8 cellular contexts compared by ENCODE assay signal in the genomic region with DNA sequence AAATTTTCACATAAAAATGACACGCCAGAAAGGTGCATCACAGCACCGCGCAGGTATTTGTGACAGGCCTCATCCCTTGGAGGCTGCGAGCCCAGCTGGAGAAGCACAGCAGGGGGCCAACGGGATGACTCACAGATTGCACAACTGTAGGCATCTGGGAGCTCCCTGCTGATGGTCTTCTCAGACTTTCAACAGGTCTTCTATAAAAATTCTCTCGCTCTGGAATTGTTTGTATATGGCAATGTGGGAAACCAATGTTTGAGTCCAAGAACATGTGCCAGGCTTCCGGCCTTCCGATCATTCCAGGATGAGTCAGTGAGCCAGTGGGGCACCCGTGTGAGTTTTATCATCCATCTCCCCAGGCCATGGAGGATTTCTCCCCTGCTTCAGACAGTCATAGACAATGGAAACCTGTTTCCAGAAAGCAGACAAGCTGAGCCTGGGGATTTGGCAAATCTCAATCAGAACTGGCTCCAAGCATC. TPM values are rescaled to one million over a fixed set of nuclear protein-coding genes. Genes with fewer than 3 reads are reported as not detected.
DNase-seq lines count a peak whose midpoint lies in the region; ATAC-seq and TF ChIP-seq lines count a peak whose summit lies in the region.
"Had no signal": no experiment of that assay in that cellular context is flagged by ENCODE, and none has a peak within 500 bp of the region (broad histone marks: within the 10 kb centered on the region; RNA-seq: fewer than 3 reads in every experiment).

No MANE protein-coding gene starts in this region.

- TF ChIP-seq CTCF in GM23338 (conservative IDR thresholded peaks at IDR 0.05; ENCODE audit: low read depth in 2 of 2) (no peak), choroid plexus epithelial cell (conservative IDR thresholded peaks at IDR 0.05; ENCODE audit: low read depth, low read length) (no peak)

- H3K4me2 ChIP-seq in GM23338 = no peak overlapping the region

- peaks cover 16% of the 10 kb centered on the region for H3K27me3 Mint-ChIP-seq in GM23338 (ENCODE audit: insufficient read depth, low read depth, poor library complexity)

- intact Hi-C loops in posterior vena cava (cut with DNase I) = no loop called here

- peaks cover 18% of the 10 kb centered on the region for H3K27me3 ChIP-seq in GM23338 (ENCODE audit: insufficient read depth)

- no peak overlapping the region for H3K4me3 Mint-ChIP-seq in GM23338
- H3K4me3 Mint-ChIP-seq: activated B cell treated with CpG ODN at 0.5 μM for 24 hours had no signal

- H3K4me1 ChIP-seq in GM23338 (ENCODE audit: insufficient read depth) = peaks cover 6% of the 10 kb centered on the region

- no peaks in the 10 kb centered on the region for H3K9me2 ChIP-seq in GM23338 (ENCODE audit: insufficient read depth)

- no peak overlapping the region for H3K27ac Mint-ChIP-seq in GM23338
- H3K27ac Mint-ChIP-seq: activated B cell treated with CpG ODN at 0.5 μM for 24 hours had no signal

- no peak overlapping the region for H3K27ac ChIP-seq in GM23338 (ENCODE audit: low read depth)

- H3K36me3 Mint-ChIP-seq in GM23338 (ENCODE audit: low read depth) = no peaks in the 10 kb centered on the region; the same call in 2 of the 3 replicates

- no peaks in the 10 kb centered on the region; the same call in 2 of the 3 replicates for H3K4me1 Mint-ChIP-seq in GM23338
- H3K4me1 Mint-ChIP-seq: activated B cell treated with CpG ODN at 0.5 μM for 24 hours had no signal

- no peak for ATAC-seq in GM23338
- no peak for ATAC-seq in GM21423 (IDR thresholded peaks at IDR 0.05; ENCODE audit: unreplicated experiment)

- no peaks in the 10 kb centered on the region for H3K36me3 ChIP-seq in GM23338 (ENCODE audit: insufficient read depth)

- H4K20me1 ChIP-seq in GM23338 (replicated peaks; ENCODE audit: insufficient read depth) = no peaks in the 10 kb centered on the region

- DNase-seq in GM23338 (ENCODE audit: low spot score) = peak; percentile 17
- DNase-seq in NCI-H69 (lab: John Stamatoyannopoulos, UW) = peak; percentile 4
- DNase-seq in choroid plexus epithelial cell (ENCODE audit: low read depth) = peak; percentile 97
- DNase-seq in posterior vena cava (ENCODE audit: low spot score) = peak; percentile 59
- DNase-seq in NCI-H526 (lab: John Stamatoyannopoulos, UW) = no peak
- DNase-seq in NCI-H1694 treated with DMSO at 0.1 percent for 48 hours (lab: John Stamatoyannopoulos, UW) = no peak
- DNase-seq: activated B cell treated with CpG ODN at 0.5 μM for 24 hours had no signal

- no peaks in the 10 kb centered on the region for H3K9me3 Mint-ChIP-seq in GM23338

- H3F3A ChIP-seq in GM23338 (replicated peaks; ENCODE audit: low read depth) = no peaks in the 10 kb centered on the region

- H3K4me3 ChIP-seq in GM23338 (no peak overlapping the region), choroid plexus epithelial cell (ENCODE audit: low read depth, low read length) (no peak overlapping the region)

- no peaks in the 10 kb centered on the region for H3K79me2 ChIP-seq in GM23338 (replicated peaks; ENCODE audit: insufficient read depth)

- H2AFZ ChIP-seq in GM23338 = no peak overlapping the region

TF ChIP-seq in GM23338, 12 proteins besides CTCF, POLR2A, EP300 and RAD21 (continues in another document):
- no peak for TF ChIP-seq JUNB (IDR thresholded peaks at IDR 0.05; ENCODE audit: unreplicated experiment)
- TF ChIP-seq EZH2phosphoT487 (IDR thresholded peaks at IDR 0.05; ENCODE audit: unreplicated experiment) = no peak
- TF ChIP-seq POLR2AphosphoS5 (IDR thresholded peaks at IDR 0.05; ENCODE audit: low read depth) = no peak
- no peak for TF ChIP-seq ZNF114 (CRISPR knock-in tag; IDR thresholded peaks at IDR 0.05)
- no peak for TF ChIP-seq STAT1 (IDR thresholded peaks at IDR 0.05; ENCODE audit: unreplicated experiment)
- TF ChIP-seq ZNF331 (CRISPR knock-in tag; IDR thresholded peaks at IDR 0.05; ENCODE audit: low read depth) = no peak
- TF ChIP-seq NANOG (IDR thresholded peaks at IDR 0.05; ENCODE audit: borderline replicate concordance) = no peak
- TF ChIP-seq, protein P1, sequence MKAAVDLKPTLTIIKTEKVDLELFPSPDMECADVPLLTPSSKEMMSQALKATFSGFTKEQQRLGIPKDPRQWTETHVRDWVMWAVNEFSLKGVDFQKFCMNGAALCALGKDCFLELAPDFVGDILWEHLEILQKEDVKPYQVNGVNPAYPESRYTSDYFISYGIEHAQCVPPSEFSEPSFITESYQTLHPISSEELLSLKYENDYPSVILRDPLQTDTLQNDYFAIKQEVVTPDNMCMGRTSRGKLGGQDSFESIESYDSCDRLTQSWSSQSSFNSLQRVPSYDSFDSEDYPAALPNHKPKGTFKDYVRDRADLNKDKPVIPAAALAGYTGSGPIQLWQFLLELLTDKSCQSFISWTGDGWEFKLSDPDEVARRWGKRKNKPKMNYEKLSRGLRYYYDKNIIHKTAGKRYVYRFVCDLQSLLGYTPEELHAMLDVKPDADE (IDR thresholded peaks at IDR 0.05) = no peak
- TF ChIP-seq, protein P2, sequence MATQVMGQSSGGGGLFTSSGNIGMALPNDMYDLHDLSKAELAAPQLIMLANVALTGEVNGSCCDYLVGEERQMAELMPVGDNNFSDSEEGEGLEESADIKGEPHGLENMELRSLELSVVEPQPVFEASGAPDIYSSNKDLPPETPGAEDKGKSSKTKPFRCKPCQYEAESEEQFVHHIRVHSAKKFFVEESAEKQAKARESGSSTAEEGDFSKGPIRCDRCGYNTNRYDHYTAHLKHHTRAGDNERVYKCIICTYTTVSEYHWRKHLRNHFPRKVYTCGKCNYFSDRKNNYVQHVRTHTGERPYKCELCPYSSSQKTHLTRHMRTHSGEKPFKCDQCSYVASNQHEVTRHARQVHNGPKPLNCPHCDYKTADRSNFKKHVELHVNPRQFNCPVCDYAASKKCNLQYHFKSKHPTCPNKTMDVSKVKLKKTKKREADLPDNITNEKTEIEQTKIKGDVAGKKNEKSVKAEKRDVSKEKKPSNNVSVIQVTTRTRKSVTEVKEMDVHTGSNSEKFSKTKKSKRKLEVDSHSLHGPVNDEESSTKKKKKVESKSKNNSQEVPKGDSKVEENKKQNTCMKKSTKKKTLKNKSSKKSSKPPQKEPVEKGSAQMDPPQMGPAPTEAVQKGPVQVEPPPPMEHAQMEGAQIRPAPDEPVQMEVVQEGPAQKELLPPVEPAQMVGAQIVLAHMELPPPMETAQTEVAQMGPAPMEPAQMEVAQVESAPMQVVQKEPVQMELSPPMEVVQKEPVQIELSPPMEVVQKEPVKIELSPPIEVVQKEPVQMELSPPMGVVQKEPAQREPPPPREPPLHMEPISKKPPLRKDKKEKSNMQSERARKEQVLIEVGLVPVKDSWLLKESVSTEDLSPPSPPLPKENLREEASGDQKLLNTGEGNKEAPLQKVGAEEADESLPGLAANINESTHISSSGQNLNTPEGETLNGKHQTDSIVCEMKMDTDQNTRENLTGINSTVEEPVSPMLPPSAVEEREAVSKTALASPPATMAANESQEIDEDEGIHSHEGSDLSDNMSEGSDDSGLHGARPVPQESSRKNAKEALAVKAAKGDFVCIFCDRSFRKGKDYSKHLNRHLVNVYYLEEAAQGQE (IDR thresholded peaks at IDR 0.05; ENCODE audit: unreplicated experiment) = no peak

RNA-seq across cellular contexts. Expression of a gene that starts 24.1 kb away (rescaled TPM):
- 7.9 and 13.1 TPM in 2 replicates for total RNA-seq in GM23338 (2014; rRNA removed; shearing (Covaris generic))
- polyA plus RNA-seq in GM23338 (2016; fragmentation: Nextera tagmentation; extraction: Ambion mirVana) = 2.7 and 3.3 TPM in 2 replicates
- under 1 TPM; 0.74 to 0.86 TPM for total RNA-seq in posterior vena cava
- total RNA-seq: activated B cell treated with CpG ODN at 0.5 μM for 24 hours had no signal

Comparison
In these comparisons a context has a peak if more than half of its experiments do, and no peak if none do; other contexts are left out.
1. DNase-seq: peak in GM23338 (single experiment), NCI-H69 (single experiment), choroid plexus epithelial cell (single experiment) and posterior vena cava (single experiment); none in NCI-H526 (0 of 2) and NCI-H1694 treated with DMSO at 0.1 percent for 48 hours (single experiment).